In the genomic region with DNA sequence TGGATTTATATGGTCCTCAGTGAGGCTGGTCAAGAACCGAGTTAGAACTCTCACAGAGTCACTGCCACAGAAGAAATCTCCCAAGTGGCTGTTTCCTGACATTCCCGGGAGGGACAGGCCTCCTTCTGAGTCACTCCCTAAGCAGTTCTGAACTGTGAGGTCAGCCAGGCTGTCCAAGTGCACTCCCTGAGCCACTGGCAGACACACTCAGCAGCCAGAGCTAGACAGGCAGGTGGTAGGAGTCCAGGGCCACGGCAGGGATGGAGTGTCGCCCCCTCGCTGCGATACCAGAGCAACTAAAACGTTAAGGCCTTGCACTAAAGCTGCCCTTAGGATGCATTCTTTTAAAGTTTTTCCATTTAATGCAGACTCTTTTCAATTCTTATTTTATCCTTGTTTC, we compare ENCODE assay signal across 9 cellular contexts. TPM values are rescaled to one million over a fixed set of nuclear protein-coding genes. Genes with fewer than 3 reads are reported as not detected.
DNase-seq lines count a peak whose midpoint lies in the region; ATAC-seq and TF ChIP-seq lines count a peak whose summit lies in the region.
"Had no signal": no experiment of that assay in that cellular context is flagged by ENCODE, and none has a peak within 500 bp of the region (broad histone marks: within the 10 kb centered on the region; RNA-seq: fewer than 3 reads in every experiment).

No MANE protein-coding gene starts in this region.

- no peak overlapping the region for H3K27ac ChIP-seq in HCT116 (ENCODE audit: low read depth, low read length)
- no peak overlapping the region for H3K27ac ChIP-seq in right atrium auricular region
- H3K27ac ChIP-seq in testis = no peak overlapping the region

- H3K9me3 ChIP-seq in HCT116 (ENCODE audit: control insufficient read depth in 1 of 2, insufficient read depth in 1 of 2, low read depth in 1 of 2, low read length in 2 of 2) = no peaks in the 10 kb centered on the region
- no peaks in the 10 kb centered on the region for H3K9me3 ChIP-seq in right atrium auricular region
- H3K9me3 ChIP-seq in testis = no peaks in the 10 kb centered on the region

- peak overlapping the region; percentile 65 for H2AFZ ChIP-seq in HCT116 (ENCODE audit: low read depth, low read length, poor library complexity, severe bottlenecking)

- BruUV-seq in HCT116 (replicated peaks; lab: Mats Ljungman, UMichigan) = no TSS peak

- RAD21 ChIA-PET in HCT116 (lab: Charles Lee; ENCODE audit: low non-redundant PET in 1 of 2, low total read pairs in 2 of 2, uncharacterized antibody in 2 of 2, unreplicated experiment in 2 of 2) = no interaction called here

- H3K4me3 ChIP-seq in HCT116 (replicated peaks in 1 of 2; ENCODE audit: low read depth in 1 of 2, low read length in 2 of 2) (no peak overlapping the region), WI38 (ENCODE audit: low read depth, low read length) (no peak overlapping the region), right atrium auricular region (no peak overlapping the region), testis (no peak overlapping the region), lower leg skin (ENCODE audit: low read depth, poor library complexity, severe bottlenecking) (no peak overlapping the region)

- H3K79me2 ChIP-seq in HCT116 (ENCODE audit: insufficient read depth, low read length) = no peaks in the 10 kb centered on the region

- H3K36me3 ChIP-seq in HCT116 (ENCODE audit: control insufficient read depth in 1 of 2, insufficient read depth in 2 of 2, low read length in 2 of 2) (no peaks in the 10 kb centered on the region), right atrium auricular region (no peaks in the 10 kb centered on the region), testis (ENCODE audit: low read depth, missing control alignments) (no peaks in the 10 kb centered on the region)

- H3K4me2 ChIP-seq in HCT116 (ENCODE audit: low read length) = peak overlapping the region; percentile 49

- no peaks in the 10 kb centered on the region for H4K20me1 ChIP-seq in HCT116 (ENCODE audit: insufficient read depth)

- peaks cover 24 to 34% of the 10 kb centered on the region in 2 experiments for H3K4me1 ChIP-seq in HCT116 (ENCODE audit: control insufficient read depth in 1 of 2, insufficient read depth in 2 of 2, low read length in 2 of 2)
- peaks cover 0 to 3% of the 10 kb centered on the region in 2 donors for H3K4me1 ChIP-seq in right atrium auricular region
- H3K4me1 ChIP-seq in testis = no peaks in the 10 kb centered on the region

- no peaks in the 10 kb centered on the region for H3K9me2 ChIP-seq in HCT116 (ENCODE audit: insufficient read depth)

- intact Hi-C loops in HCT116 (cut with micrococcal nuclease) = loop anchor here (1.0 to 10.0 kb wide), 3 partner anchors 143 to 290 kb away; no protein-coding TSS in a partner anchor
- intact Hi-C loops in testis (cut with DNase I; ENCODE audit: low total_unique reads) = no loop called here
- intact Hi-C loops in lower leg skin (cut with DNase I; ENCODE audit: low total_unique reads) = no loop called here

- TF ChIP-seq CTCF in HCT116 (IDR thresholded peaks at IDR 0.05 in 2 of 3, conservative IDR thresholded peaks at IDR 0.05 in 1 of 3; ENCODE audit: borderline replicate concordance in 1 of 3, insufficient read depth in 1 of 3, low read depth in 2 of 3, low read length in 2 of 3) (peak; percentile 78 to 84 (median 82)), WI38 (IDR thresholded peaks at IDR 0.05; ENCODE audit: low read depth, low read length) (peak; percentile 65), right atrium auricular region (IDR thresholded peaks at IDR 0.05) (peak in 1 of 2 donors; percentile 38), testis (IDR thresholded peaks at IDR 0.05) (no peak), lower leg skin (IDR thresholded peaks at IDR 0.05) (no peak)

- POLR2A ChIA-PET in HCT116 (lab: Charles Lee) = interaction anchor here (1.3 kb wide), 1 partner anchor 17 kb away, joined by 3 read pairs; no protein-coding TSS in a partner anchor

- ATAC-seq in HCT116 (peak; percentile 98), GM18511 (IDR thresholded peaks at IDR 0.05; ENCODE audit: unreplicated experiment) (no peak), HG03460 (IDR thresholded peaks at IDR 0.05; ENCODE audit: unreplicated experiment) (no peak)

- peak; percentile 81 for TF ChIP-seq RAD21 in HCT116 (IDR thresholded peaks at IDR 0.05; ENCODE audit: low read depth)

- 65 to 66% methylated on average over 7 of the region's 7 CpGs for WGBS in testis, 2 donors
- 42 to 49% methylated on average over 7 of the region's 7 CpGs for WGBS in lower leg skin, 2 donors

- DNase-seq in HCT116 (ENCODE audit: low read depth, low spot score) (peak; percentile 79), right atrium auricular region (ENCODE audit: low spot score) (peak; percentile 59), testis (peak; percentile 65), DMS79 treated with DMSO at 0.1 percent for 48 hours (lab: John Stamatoyannopoulos, UW) (no peak), lower leg skin (ENCODE audit: low spot score in 2 of 2) (no peak)
- DNase-seq: cerebellar nuclear complex had no signal

- no peak overlapping the region for H3K9ac ChIP-seq in HCT116 (ENCODE audit: low read length)

- no peak for TF ChIP-seq POLR2A in HCT116 (IDR thresholded peaks at IDR 0.05; ENCODE audit: borderline replicate concordance, extremely low read depth, insufficient read depth, insufficient read length)
- no peak for TF ChIP-seq POLR2A in testis (IDR thresholded peaks at IDR 0.05)
- TF ChIP-seq POLR2A in lower leg skin (IDR thresholded peaks at IDR 0.05) = no peak

- CTCF ChIA-PET in HCT116 (lab: Charles Lee) = interaction anchor here (1.0 to 1.8 kb wide), 5 partner anchors 13 to 171 kb away, joined by 3 to 10 read pairs (median 3); no protein-coding TSS in a partner anchor

- H3K27me3 ChIP-seq in HCT116 (ENCODE audit: insufficient read depth, low read length) (no peaks in the 10 kb centered on the region), right atrium auricular region (no peaks in the 10 kb centered on the region), testis (no peaks in the 10 kb centered on the region)

TF ChIP-seq in HCT116, 20 proteins besides CTCF, POLR2A, EP300 and RAD21 (continues in another document):
- TF ChIP-seq ZFX (IDR thresholded peaks at IDR 0.05) (no peak), EZH2phosphoT487 (IDR thresholded peaks at IDR 0.05; ENCODE audit: borderline replicate concordance) (no peak), ELF1 (IDR thresholded peaks at IDR 0.05; ENCODE audit: borderline replicate concordance, low read depth) (no peak), SRF (IDR thresholded peaks at IDR 0.05; ENCODE audit: low read depth) (no peak), EZH2 (IDR thresholded peaks at IDR 0.05) (no peak), FOSL1 (IDR thresholded peaks at IDR 0.05; ENCODE audit: low read depth) (peak; percentile 56), ZNF274 (IDR thresholded peaks at IDR 0.05; ENCODE audit: low read depth, low read length) (no peak), CEBPB (IDR thresholded peaks at IDR 0.05; ENCODE audit: low read depth) (no peak), JUND (IDR thresholded peaks at IDR 0.05) (peak; percentile 50; the same call in 1 of the 2 replicates), SP1 (IDR thresholded peaks at IDR 0.05; ENCODE audit: low read depth) (peak; percentile 48; the same call in 1 of the 2 replicates), EGR1 (IDR thresholded peaks at IDR 0.05; ENCODE audit: low read depth) (no peak), SIN3A (IDR thresholded peaks at IDR 0.05; ENCODE audit: low read depth) (no peak), POLR2AphosphoS5 (IDR thresholded peaks at IDR 0.05; ENCODE audit: low read depth, low read length) (no peak), TCF7L2 (IDR thresholded peaks at IDR 0.05; ENCODE audit: borderline replicate concordance, extremely low read depth, insufficient read depth, insufficient read length) (no peak)
- TF ChIP-seq, protein P1, sequence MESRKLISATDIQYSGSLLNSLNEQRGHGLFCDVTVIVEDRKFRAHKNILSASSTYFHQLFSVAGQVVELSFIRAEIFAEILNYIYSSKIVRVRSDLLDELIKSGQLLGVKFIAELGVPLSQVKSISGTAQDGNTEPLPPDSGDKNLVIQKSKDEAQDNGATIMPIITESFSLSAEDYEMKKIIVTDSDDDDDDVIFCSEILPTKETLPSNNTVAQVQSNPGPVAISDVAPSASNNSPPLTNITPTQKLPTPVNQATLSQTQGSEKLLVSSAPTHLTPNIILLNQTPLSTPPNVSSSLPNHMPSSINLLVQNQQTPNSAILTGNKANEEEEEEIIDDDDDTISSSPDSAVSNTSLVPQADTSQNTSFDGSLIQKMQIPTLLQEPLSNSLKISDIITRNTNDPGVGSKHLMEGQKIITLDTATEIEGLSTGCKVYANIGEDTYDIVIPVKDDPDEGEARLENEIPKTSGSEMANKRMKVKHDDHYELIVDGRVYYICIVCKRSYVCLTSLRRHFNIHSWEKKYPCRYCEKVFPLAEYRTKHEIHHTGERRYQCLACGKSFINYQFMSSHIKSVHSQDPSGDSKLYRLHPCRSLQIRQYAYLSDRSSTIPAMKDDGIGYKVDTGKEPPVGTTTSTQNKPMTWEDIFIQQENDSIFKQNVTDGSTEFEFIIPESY (IDR thresholded peaks at IDR 0.05; ENCODE audit: extremely low read depth, insufficient replicate concordance, low read length) = no peak

RNA-seq across cellular contexts. Expression of a gene that starts 3.4 kb away (rescaled TPM):
- not detected for total RNA-seq in HCT116 (2021; ENCODE audit: unreplicated experiment)
- polyA plus RNA-seq in HCT116 (2012) = not detected in 2 replicates
- total RNA-seq in right atrium auricular region = not detected
- not detected for total RNA-seq in testis
- polyA plus RNA-seq in testis (ENCODE audit: insufficient read depth, low read depth, low replicate concordance) = not detected
- not detected for total RNA-seq in lower leg skin

RNA-seq across cellular contexts. Expression of a gene that starts 19.2 kb away (rescaled TPM):
- total RNA-seq in HCT116 (2021; ENCODE audit: unreplicated experiment) = not detected
- polyA plus RNA-seq in HCT116 (2012) = not detected in 2 replicates
- total RNA-seq in right atrium auricular region = not detected
- total RNA-seq in testis = 10 to 100 TPM; 17.3 to 25.0 TPM
- polyA plus RNA-seq in testis (ENCODE audit: insufficient read depth, low read depth, low replicate concordance) = 73.4 TPM
- not detected for total RNA-seq in lower leg skin

Comparison
In these comparisons a context has a peak if more than half of its experiments do, and no peak if none do; other contexts are left out.
1. DNase-seq: peak in HCT116 (single experiment), right atrium auricular region (single experiment) and testis (single experiment); none in DMS79 treated with DMSO at 0.1 percent for 48 hours (single experiment) and lower leg skin (0 of 2).
2. CTCF ChIP-seq: peak in HCT116 (3 of 3) and WI38 (single experiment); none in testis (0 of 3) and lower leg skin (0 of 3).
3. RNA of a gene that starts 19.2 kb away (total RNA-seq): 17.3 to 25.0 TPM in testis; not detected in HCT116 (single experiment), not detected in right atrium auricular region and not detected in lower leg skin; every median in the first group is over 10 times any median in the second.